Comparison of ENCODE assay signal across 27 cellular contexts in the genomic region with DNA sequence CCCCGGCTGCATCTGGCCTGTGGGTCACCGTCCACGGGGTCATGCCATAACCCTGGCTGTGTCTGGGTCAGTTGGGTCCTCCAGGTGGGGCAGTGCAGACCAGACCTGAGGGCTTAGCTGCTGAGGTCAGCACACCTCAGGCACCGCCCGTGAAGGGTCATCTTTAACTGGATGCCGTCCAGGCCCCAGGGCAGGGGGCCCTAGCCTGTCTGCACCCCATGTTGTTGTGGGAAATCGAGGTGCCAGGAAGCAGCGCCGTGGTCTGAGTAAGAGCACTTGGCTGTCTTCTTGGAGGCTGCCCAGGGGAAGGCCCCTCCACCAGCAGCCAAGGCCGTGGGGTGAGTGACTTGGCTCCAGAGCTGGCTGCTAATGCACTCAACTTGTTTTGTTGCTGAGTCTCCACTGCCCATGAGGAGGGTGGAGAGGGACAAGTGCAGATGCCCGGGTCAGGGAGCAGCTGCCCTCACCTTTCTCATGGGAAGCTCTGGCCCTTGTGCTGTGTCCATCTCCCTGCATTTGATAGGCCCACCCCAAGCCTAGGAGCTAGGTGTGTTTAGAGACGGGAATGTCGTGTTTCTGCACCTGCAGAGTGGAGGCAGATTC.
DNase-seq lines count a peak whose midpoint lies in the region; ATAC-seq, FAIRE-seq and TF ChIP-seq lines count a peak whose summit lies in the region.
"Had no signal": no experiment of that assay in that cellular context is flagged by ENCODE, and none has a peak within 500 bp of the region (broad histone marks: within the 10 kb centered on the region; RNA-seq: fewer than 3 reads in every experiment).

No MANE protein-coding gene starts in this region.

- H3K27ac Mint-ChIP-seq in activated B cell treated with CpG ODN at 0.5 μM for 24 hours = peak overlapping the region; percentile 59
- H3K27ac Mint-ChIP-seq: activated CD4-positive, alpha-beta T cell treated with anti-CD3 and anti-CD28 coated beads for 36 hours; activated T-cell treated with anti-CD3 and anti-CD28 coated beads, Interleukin-2, amount 50 U/mL, for 24 hours; dendritic cell treated with granulocyte-macrophage colony-stimulating factor and Interleukin-4, amounts not matched to agents 40 ng/mL and 50 ng/mL, for 4 days; natural killer cell; stimulated activated naive CD8-positive, alpha-beta T cell treated with anti-CD3 and anti-CD28 coated beads, Interleukin-15, Interleukin-2, amounts not matched to agents 100 ng/mL and 50 ng/mL, for 24 hours had no signal

- H3K9me3 ChIP-seq in right cardiac atrium (ENCODE audit: control insufficient read depth, low read length) = no peaks in the 10 kb centered on the region
- H3K9me3 ChIP-seq in left lung = no peaks in the 10 kb centered on the region
- no peaks in the 10 kb centered on the region for H3K9me3 ChIP-seq in upper lobe of right lung
- H3K9me3 ChIP-seq in small intestine (ENCODE audit: control insufficient read depth, low read depth) = no peaks in the 10 kb centered on the region
- H3K9me3 ChIP-seq: BLaER1, Peyer's patch, psoas muscle had no signal

- peaks cover 68% of the 10 kb centered on the region for H3K36me3 Mint-ChIP-seq in activated B cell treated with CpG ODN at 0.5 μM for 24 hours (ENCODE audit: low read depth)
- H3K36me3 Mint-ChIP-seq: natural killer cell had no signal

- intact Hi-C loops in right cardiac atrium (cut with DNase I) = no loop called here
- intact Hi-C loops in left ventricle myocardium superior (cut with micrococcal nuclease) = no loop called here
- intact Hi-C loops in activated B cell treated with CpG ODN at 0.5 μM for 24 hours (cut with micrococcal nuclease) = no loop called here
- intact Hi-C loops in left lung (cut with DNase I) = no loop called here
- intact Hi-C loops in upper lobe of right lung (cut with DNase I) = no loop called here

- POLR2A ChIA-PET in activated B cell treated with CpG ODN at 0.5 μM for 24 hours (lab: Charles Lee) = interaction anchor here (0.7 to 1.4 kb wide), 4 partner anchors 9 to 38 kb away, joined by 3 to 5 read pairs (median 4); no protein-coding TSS in a partner anchor

- H3K27me3 Mint-ChIP-seq in activated B cell treated with CpG ODN at 0.5 μM for 24 hours = no peaks in the 10 kb centered on the region
- H3K27me3 Mint-ChIP-seq: activated CD4-positive, alpha-beta T cell treated with anti-CD3 and anti-CD28 coated beads for 36 hours; activated T-cell treated with anti-CD3 and anti-CD28 coated beads, Interleukin-2, amount 50 U/mL, for 24 hours; dendritic cell treated with granulocyte-macrophage colony-stimulating factor and Interleukin-4, amounts not matched to agents 40 ng/mL and 50 ng/mL, for 4 days; stimulated activated naive CD8-positive, alpha-beta T cell treated with anti-CD3 and anti-CD28 coated beads, Interleukin-15, Interleukin-2, amounts not matched to agents 100 ng/mL and 50 ng/mL, for 24 hours had no signal

- peak in 2 of 3 donors; percentile 3 to 44 for DNase-seq in right cardiac atrium
- no peak for DNase-seq in left ventricle myocardium superior
- no peak for DNase-seq in activated B cell treated with CpG ODN at 0.5 μM for 24 hours
- peak; percentile 25 to 58 for DNase-seq in left lung
- peak; percentile 59 for DNase-seq in upper lobe of right lung
- no peak for DNase-seq in NCI-H2107 treated with DMSO at 0.1 percent for 48 hours (lab: John Stamatoyannopoulos, UW; ENCODE audit: unreplicated experiment)
- DNase-seq in small intestine = no peak
- DNase-seq: ACHN; activated CD4-positive, alpha-beta T cell treated with anti-CD3 and anti-CD28 coated beads for 36 hours; activated gamma-delta T cell treated with Interleukin-2 at 50 U/mL for 16 hours; activated T-cell treated with anti-CD3 and anti-CD28 coated beads, Interleukin-2, amount 50 U/mL, for 24 hours; caudate nucleus; DMS153; foreskin fibroblast; natural killer cell; NCI-H1436 treated with DMSO at 0.1 percent for 48 hours; NCI-H2081 treated with DMSO at 0.1 percent for 48 hours; NCI-H446; NCI-H774; nucleus accumbens; psoas muscle had no signal

- H3K27ac ChIP-seq in right cardiac atrium (ENCODE audit: low read length) (no peak overlapping the region), left lung (no peak overlapping the region), upper lobe of right lung (no peak overlapping the region), small intestine (ENCODE audit: low read depth in 1 of 2, low read length in 1 of 2) (no peak overlapping the region)
- H3K27ac ChIP-seq: BLaER1, esophagus muscularis mucosa, KMS-11, Peyer's patch, psoas muscle had no signal

- TF ChIP-seq CTCF in activated B cell treated with CpG ODN at 0.5 μM for 24 hours (IDR thresholded peaks at IDR 0.05) (no peak), left lung (IDR thresholded peaks at IDR 0.05) (no peak), upper lobe of right lung (IDR thresholded peaks at IDR 0.05) (no peak)

- H3K36me3 ChIP-seq in left lung (no peaks in the 10 kb centered on the region), upper lobe of right lung (no peaks in the 10 kb centered on the region), small intestine (ENCODE audit: control insufficient read depth in 2 of 2, insufficient read depth in 2 of 2, low read length in 2 of 2) (no peaks in the 10 kb centered on the region)
- H3K36me3 ChIP-seq: esophagus muscularis mucosa, Peyer's patch had no signal

- 62% methylated on average over 13 of the region's 13 CpGs for WGBS in right cardiac atrium
- WGBS in small intestine, 3 donors = 63 to 71% (median 69%) methylated on average over 13 of the region's 13 CpGs

- no peak for FAIRE-seq in small intestine (lab: Jason Lieb, UNC)

- H3K4me3 ChIP-seq in right cardiac atrium (ENCODE audit: low read length) (no peak overlapping the region), left lung (no peak overlapping the region), upper lobe of right lung (no peak overlapping the region), small intestine (ENCODE audit: low read depth in 1 of 2, low read length in 2 of 2) (no peak overlapping the region)
- H3K4me3 ChIP-seq: BLaER1, esophagus muscularis mucosa, Peyer's patch, psoas muscle had no signal

- H3K4me1 ChIP-seq in right cardiac atrium (ENCODE audit: control insufficient read depth, insufficient read depth, low read length) = no peaks in the 10 kb centered on the region
- no peaks in the 10 kb centered on the region for H3K4me1 ChIP-seq in left lung
- no peaks in the 10 kb centered on the region for H3K4me1 ChIP-seq in upper lobe of right lung
- H3K4me1 ChIP-seq in small intestine (ENCODE audit: control insufficient read depth in 2 of 2, insufficient read depth in 1 of 2, low read depth in 1 of 2, low read length in 1 of 2) = no peaks in the 10 kb centered on the region
- H3K4me1 ChIP-seq: esophagus muscularis mucosa, Peyer's patch, psoas muscle had no signal

- no peaks in the 10 kb centered on the region for H3K9me3 Mint-ChIP-seq in activated B cell treated with CpG ODN at 0.5 μM for 24 hours
- H3K9me3 Mint-ChIP-seq: activated T-cell treated with anti-CD3 and anti-CD28 coated beads, Interleukin-2, amount 50 U/mL, for 24 hours; dendritic cell treated with granulocyte-macrophage colony-stimulating factor and Interleukin-4, amounts not matched to agents 40 ng/mL and 50 ng/mL, for 4 days; natural killer cell; stimulated activated naive CD8-positive, alpha-beta T cell treated with anti-CD3 and anti-CD28 coated beads, Interleukin-15, Interleukin-2, amounts not matched to agents 100 ng/mL and 50 ng/mL, for 24 hours had no signal

- H3K4me3 Mint-ChIP-seq in activated B cell treated with CpG ODN at 0.5 μM for 24 hours = no peak overlapping the region
- H3K4me3 Mint-ChIP-seq: activated CD4-positive, alpha-beta T cell treated with anti-CD3 and anti-CD28 coated beads for 36 hours; activated T-cell treated with anti-CD3 and anti-CD28 coated beads, Interleukin-2, amount 50 U/mL, for 24 hours; dendritic cell treated with granulocyte-macrophage colony-stimulating factor and Interleukin-4, amounts not matched to agents 40 ng/mL and 50 ng/mL, for 4 days; natural killer cell; stimulated activated naive CD8-positive, alpha-beta T cell treated with anti-CD3 and anti-CD28 coated beads, Interleukin-15, Interleukin-2, amounts not matched to agents 100 ng/mL and 50 ng/mL, for 24 hours had no signal

- peaks cover 25% of the 10 kb centered on the region for H3K4me1 Mint-ChIP-seq in activated B cell treated with CpG ODN at 0.5 μM for 24 hours
- H3K4me1 Mint-ChIP-seq: activated CD4-positive, alpha-beta T cell treated with anti-CD3 and anti-CD28 coated beads for 36 hours; natural killer cell had no signal

- H3K27me3 ChIP-seq in right cardiac atrium (ENCODE audit: control insufficient read depth, insufficient read depth) (no peaks in the 10 kb centered on the region), left lung (peaks cover 0 to 17% of the 10 kb centered on the region in 2 donors), upper lobe of right lung (no peaks in the 10 kb centered on the region), small intestine (ENCODE audit: control insufficient read depth in 2 of 2, insufficient read depth in 2 of 2, low read length in 2 of 2) (no peaks in the 10 kb centered on the region)
- H3K27me3 ChIP-seq: BLaER1, Peyer's patch had no signal

- CTCF ChIA-PET in activated B cell treated with CpG ODN at 0.5 μM for 24 hours (lab: Charles Lee) = no interaction called here

- no peak for ATAC-seq in right cardiac atrium
- no peak for ATAC-seq in left ventricle myocardium superior
- no peak for ATAC-seq in activated B cell treated with CpG ODN at 0.5 μM for 24 hours (ENCODE audit: low read depth)
- no peak for ATAC-seq in left lung
- ATAC-seq in upper lobe of right lung = no peak
- ATAC-seq: activated CD4-positive, alpha-beta T cell treated with anti-CD3 and anti-CD28 coated beads for 36 hours; natural killer cell; psoas muscle had no signal

Comparison
In these comparisons a context has a peak if more than half of its experiments do, and no peak if none do; other contexts are left out.
1. DNase-seq: peak in right cardiac atrium (2 of 3), left lung (2 of 2) and upper lobe of right lung (single experiment); none in left ventricle myocardium superior (single experiment), activated B cell treated with CpG ODN at 0.5 μM for 24 hours (single experiment), NCI-H2107 treated with DMSO at 0.1 percent for 48 hours (single experiment) and small intestine (single experiment).